ENCODE assay signal across 16 cellular contexts in genomic region chr15:60326343-60326742, GRCh38.
DNase-seq lines count a peak whose midpoint lies in the region; ATAC-seq and TF ChIP-seq lines count a peak whose summit lies in the region.
"Had no signal": no experiment of that assay in that cellular context is flagged by ENCODE, and none has a peak within 500 bp of the region (broad histone marks: within the 10 kb centered on the region; RNA-seq: fewer than 3 reads in every experiment).

No MANE protein-coding gene starts in this region.

- DNase-seq in NCI-H1105 treated with DMSO at 0.1 percent for 48 hours (lab: John Stamatoyannopoulos, UW): peak; percentile 73
- DNase-seq in NCI-H1105 (lab: John Stamatoyannopoulos, UW): no peak
- no peak for DNase-seq in GM23338 (ENCODE audit: low spot score)
- no peak for DNase-seq in neuronal stem cell (ENCODE audit: low spot score)
- no peak for DNase-seq in CD8-positive, alpha-beta T cell
- DNase-seq: 8988T, H7, MG63 had no signal

- intact Hi-C loops in CD8-positive, alpha-beta T cell (cut with DNase I, micrococcal nuclease): loop anchor here in 1 of 2 experiments (1.0 to 2.0 kb wide), 4 partner anchors 410 to 635 kb away; no protein-coding TSS in a partner anchor

- no peak overlapping the region for H3K27ac ChIP-seq in GM23338 (ENCODE audit: low read depth)
- no peak overlapping the region for H3K27ac ChIP-seq in OCI-LY3 (ENCODE audit: low read length)
- H3K27ac ChIP-seq in neuronal stem cell (replicated peaks; ENCODE audit: low read length): no peak overlapping the region
- no peak overlapping the region for H3K27ac ChIP-seq in CD8-positive, alpha-beta T cell (ENCODE audit: low read depth, low read length)
- H3K27ac ChIP-seq: BLaER1, SJCRH30 had no signal

- H3K4me1 ChIP-seq in GM23338 (ENCODE audit: insufficient read depth): peaks cover 27% of the 10 kb centered on the region
- peaks cover 18% of the 10 kb centered on the region for H3K4me1 ChIP-seq in OCI-LY3 (ENCODE audit: low read length)
- H3K4me1 ChIP-seq in neuronal stem cell (ENCODE audit: control insufficient read depth in 2 of 2, insufficient read depth in 1 of 2, low read depth in 1 of 2, low read length in 2 of 2): peaks cover 0 to 7% of the 10 kb centered on the region in 2 donors
- no peaks in the 10 kb centered on the region for H3K4me1 ChIP-seq in CD8-positive, alpha-beta T cell (ENCODE audit: insufficient read depth, low read length)

- no peak overlapping the region for H2BK12ac ChIP-seq in neuronal stem cell (ENCODE audit: low read length)

- H3K4me3 ChIP-seq in GM23338: no peak overlapping the region
- peak overlapping the region; percentile 40 for H3K4me3 ChIP-seq in OCI-LY3 (ENCODE audit: low read length)
- H3K4me3 ChIP-seq in neuronal stem cell (ENCODE audit: low read length in 2 of 2): no peak overlapping the region
- no peak overlapping the region for H3K4me3 ChIP-seq in CD8-positive, alpha-beta T cell (ENCODE audit: low read depth, low read length)
- H3K4me3 ChIP-seq: BLaER1, MG63, SJCRH30 had no signal

- H3F3A ChIP-seq in GM23338 (replicated peaks; ENCODE audit: low read depth): no peaks in the 10 kb centered on the region

- H3K23ac ChIP-seq in neuronal stem cell (ENCODE audit: low read depth, low read length, poor library complexity): no peak overlapping the region

- no peak overlapping the region for H3K14ac ChIP-seq in neuronal stem cell (ENCODE audit: low read length)

- CTCF ChIA-PET in CD8-positive, alpha-beta T cell (lab: Charles Lee): interaction anchor here (0.7 to 3.8 kb wide), 19 partner anchors 9 to 680 kb away, joined by 3 to 25 read pairs (median 3); no protein-coding TSS in a partner anchor

- H3K4ac ChIP-seq in neuronal stem cell (ENCODE audit: low read length): no peak overlapping the region

- H2BK15ac ChIP-seq in neuronal stem cell (ENCODE audit: low read length): no peak overlapping the region

- H3K4me2 ChIP-seq in GM23338 (0 out of 2 replicates have a peak overlapping the region, but pooled peaks have one; percentile 3), OCI-LY3 (ENCODE audit: low read length) (peak overlapping the region; percentile 46), neuronal stem cell (ENCODE audit: insufficient read depth, low read length, poor library complexity, severe bottlenecking) (no peak overlapping the region)

- no peaks in the 10 kb centered on the region for H3K9me2 ChIP-seq in GM23338 (ENCODE audit: insufficient read depth)

- H3K79me2 ChIP-seq in GM23338 (replicated peaks; ENCODE audit: insufficient read depth) (no peaks in the 10 kb centered on the region), OCI-LY3 (ENCODE audit: low read length) (no peaks in the 10 kb centered on the region)

- H2AFZ ChIP-seq in GM23338 (no peak overlapping the region; the same call in 1 of the 2 replicates), OCI-LY3 (ENCODE audit: low read depth, low read length) (peak overlapping the region; percentile 29; the same call in 1 of the 2 replicates), neuronal stem cell (ENCODE audit: low read length) (peak overlapping the region; percentile 14)

- H3K9ac ChIP-seq in OCI-LY3 (ENCODE audit: low read length) (peak overlapping the region; percentile 23), neuronal stem cell (ENCODE audit: low read depth, low read length, poor library complexity) (no peak overlapping the region)
- H3K9ac ChIP-seq: BLaER1 had no signal

- H2BK120ac ChIP-seq in neuronal stem cell (ENCODE audit: low read depth, low read length): no peak overlapping the region

- POLR2A ChIA-PET in CD8-positive, alpha-beta T cell (lab: Charles Lee): no interaction called here

- no peaks in the 10 kb centered on the region for H3K79me1 ChIP-seq in neuronal stem cell (ENCODE audit: low read depth, low read length)

- H3K9me3 Mint-ChIP-seq in GM23338: no peaks in the 10 kb centered on the region
- no peaks in the 10 kb centered on the region for H3K9me3 Mint-ChIP-seq in CD8-positive, alpha-beta T cell
- H3K9me3 Mint-ChIP-seq: HFFc6 had no signal

- no peak for TF ChIP-seq CTCF in GM23338 (conservative IDR thresholded peaks at IDR 0.05; ENCODE audit: low read depth in 2 of 2)
- TF ChIP-seq CTCF in OCI-LY3 (IDR thresholded peaks at IDR 0.05; ENCODE audit: low read depth, low read length): no peak
- TF ChIP-seq CTCF in CD8-positive, alpha-beta T cell (IDR thresholded peaks at IDR 0.05): no peak

- H3K4me1 Mint-ChIP-seq in GM23338: peaks cover 40% of the 10 kb centered on the region
- peaks cover 2% of the 10 kb centered on the region for H3K4me1 Mint-ChIP-seq in CD8-positive, alpha-beta T cell (ENCODE audit: low read depth)

- no peak overlapping the region for H2BK5ac ChIP-seq in neuronal stem cell (ENCODE audit: low read length)

- H3K27me3 ChIP-seq in GM23338 (ENCODE audit: insufficient read depth): no peaks in the 10 kb centered on the region
- H3K27me3 ChIP-seq in OCI-LY3 (ENCODE audit: low read depth, low read length): peaks cover 21% of the 10 kb centered on the region
- H3K27me3 ChIP-seq in neuronal stem cell (ENCODE audit: control insufficient read depth in 3 of 3, insufficient read depth in 3 of 3, low read depth in 1 of 3, low read length in 3 of 3): peaks cover 0 to 10% (median 2%) of the 10 kb centered on the region in 3 experiments
- no peaks in the 10 kb centered on the region for H3K27me3 ChIP-seq in CD8-positive, alpha-beta T cell (ENCODE audit: insufficient read depth, low read length)
- H3K27me3 ChIP-seq: BLaER1, MG63, SJCRH30 had no signal

- H4K8ac ChIP-seq in neuronal stem cell (ENCODE audit: low read depth, low read length): no peak overlapping the region

- H3K36me3 Mint-ChIP-seq in GM23338 (ENCODE audit: low read depth): no peaks in the 10 kb centered on the region
- H3K36me3 Mint-ChIP-seq in CD8-positive, alpha-beta T cell: no peaks in the 10 kb centered on the region
- H3K36me3 Mint-ChIP-seq: CD4-positive, CD25-positive, alpha-beta regulatory T cell had no signal

- no peak for ATAC-seq in GM23338
- no peak for ATAC-seq in CD8-positive, alpha-beta T cell
- no peak for ATAC-seq in HG03196 (IDR thresholded peaks at IDR 0.05; ENCODE audit: unreplicated experiment)
- ATAC-seq in HG02642 (IDR thresholded peaks at IDR 0.05; ENCODE audit: poor library complexity, unreplicated experiment): no peak
- ATAC-seq: Right ventricle myocardium inferior had no signal

- WGBS in neuronal stem cell (ENCODE audit: extremely low coverage in 2 of 2, insufficient read length in 2 of 2, insufficient replicate concordance in 1 of 2), 2 donors: no CpG with 5 or more reads among the region's 6 CpGs

- peaks cover 3% of the 10 kb centered on the region for H3K27me3 Mint-ChIP-seq in GM23338 (ENCODE audit: insufficient read depth, low read depth, poor library complexity)
- H3K27me3 Mint-ChIP-seq in CD8-positive, alpha-beta T cell (ENCODE audit: low read depth): peaks cover 34% of the 10 kb centered on the region

- H3K9me3 ChIP-seq in OCI-LY3 (ENCODE audit: insufficient read depth, low read length): no peaks in the 10 kb centered on the region
- H3K9me3 ChIP-seq in neuronal stem cell (replicated peaks in 1 of 2; ENCODE audit: control insufficient read depth in 2 of 2, insufficient read depth in 1 of 2, low read depth in 1 of 2, low read length in 2 of 2): no peaks in the 10 kb centered on the region
- H3K9me3 ChIP-seq in CD8-positive, alpha-beta T cell (ENCODE audit: low read length): no peaks in the 10 kb centered on the region
- H3K9me3 ChIP-seq: BLaER1, MG63, SJCRH30 had no signal

- H4K20me1 ChIP-seq in GM23338 (replicated peaks; ENCODE audit: insufficient read depth) (no peaks in the 10 kb centered on the region), OCI-LY3 (ENCODE audit: insufficient read depth, low read length) (no peaks in the 10 kb centered on the region)
- H4K20me1 ChIP-seq: BLaER1 had no signal

- H2AK5ac ChIP-seq in neuronal stem cell (ENCODE audit: low read depth, low read length): no peak overlapping the region

- no peak overlapping the region for H3K27ac Mint-ChIP-seq in GM23338
- no peak overlapping the region for H3K27ac Mint-ChIP-seq in CD8-positive, alpha-beta T cell
- H3K27ac Mint-ChIP-seq: CD4-positive, CD25-positive, alpha-beta regulatory T cell; HFFc6 had no signal

- no peak overlapping the region for H3K4me3 Mint-ChIP-seq in GM23338
- H3K4me3 Mint-ChIP-seq in CD8-positive, alpha-beta T cell: no peak overlapping the region
- H3K4me3 Mint-ChIP-seq: CD4-positive, CD25-positive, alpha-beta regulatory T cell; HFFc6 had no signal

- H3K36me3 ChIP-seq in GM23338 (ENCODE audit: insufficient read depth) (no peaks in the 10 kb centered on the region), OCI-LY3 (replicated peaks; ENCODE audit: low read depth, low read length) (no peaks in the 10 kb centered on the region), neuronal stem cell (replicated peaks in 1 of 2; ENCODE audit: control insufficient read depth in 2 of 2, insufficient read depth in 2 of 2, low read length in 2 of 2) (no peaks in the 10 kb centered on the region)
- H3K36me3 ChIP-seq in CD8-positive, alpha-beta T cell (ENCODE audit: insufficient read depth, low read length): no peaks in the 10 kb centered on the region
- H3K36me3 ChIP-seq: BLaER1, MG63, SJCRH30 had no signal

- no peak overlapping the region for H3K18ac ChIP-seq in neuronal stem cell (ENCODE audit: low read length)

- no peak overlapping the region for H4K91ac ChIP-seq in neuronal stem cell (ENCODE audit: low read depth, low read length, poor library complexity)

TF ChIP-seq in GM23338, 12 proteins besides CTCF, POLR2A, EP300 and RAD21 (continues in another document):
- no peak for TF ChIP-seq ETS1 (IDR thresholded peaks at IDR 0.05)
- TF ChIP-seq CREB1 (CRISPR knock-in tag; IDR thresholded peaks at IDR 0.05; ENCODE audit: low read depth): no peak
- TF ChIP-seq POLR2AphosphoS5 (IDR thresholded peaks at IDR 0.05; ENCODE audit: low read depth): no peak
- no peak for TF ChIP-seq ZNF114 (CRISPR knock-in tag; IDR thresholded peaks at IDR 0.05)
- TF ChIP-seq EZH2phosphoT487 (IDR thresholded peaks at IDR 0.05; ENCODE audit: unreplicated experiment): no peak
